In genomic region chr6:24599179-24599578, GRCh38 we compare ENCODE assay signal across 8 cellular contexts. TPM values are rescaled to one million over a fixed set of nuclear protein-coding genes. Genes with fewer than 3 reads are reported as not detected.
"Had no signal": no experiment of that assay in that cellular context is flagged by ENCODE, and none has a peak within 500 bp of the region (broad histone marks: within the 10 kb centered on the region; RNA-seq: fewer than 3 reads in every experiment).

No MANE protein-coding gene starts in this region.

- H3K4me3 Mint-ChIP-seq: IgD-negative memory B cell had no signal

- DNase-seq: IMR-90, KBM-7, KG1 had no signal

- H3K27ac Mint-ChIP-seq: IgD-negative memory B cell had no signal

- H3K4me3 ChIP-seq: K562 had no signal

- H3K9me3 Mint-ChIP-seq: IgD-negative memory B cell had no signal

- H3K27ac ChIP-seq: HL-60 had no signal

RNA-seq across cellular contexts. Expression of gene KIAA0319, which starts 46.8 kb away (rescaled TPM):
- total RNA-seq: HepG2, HT1080, IMR-90, K562 had no signal
- polyA plus RNA-seq: HepG2, IMR-90 had no signal
